In the genomic region with DNA sequence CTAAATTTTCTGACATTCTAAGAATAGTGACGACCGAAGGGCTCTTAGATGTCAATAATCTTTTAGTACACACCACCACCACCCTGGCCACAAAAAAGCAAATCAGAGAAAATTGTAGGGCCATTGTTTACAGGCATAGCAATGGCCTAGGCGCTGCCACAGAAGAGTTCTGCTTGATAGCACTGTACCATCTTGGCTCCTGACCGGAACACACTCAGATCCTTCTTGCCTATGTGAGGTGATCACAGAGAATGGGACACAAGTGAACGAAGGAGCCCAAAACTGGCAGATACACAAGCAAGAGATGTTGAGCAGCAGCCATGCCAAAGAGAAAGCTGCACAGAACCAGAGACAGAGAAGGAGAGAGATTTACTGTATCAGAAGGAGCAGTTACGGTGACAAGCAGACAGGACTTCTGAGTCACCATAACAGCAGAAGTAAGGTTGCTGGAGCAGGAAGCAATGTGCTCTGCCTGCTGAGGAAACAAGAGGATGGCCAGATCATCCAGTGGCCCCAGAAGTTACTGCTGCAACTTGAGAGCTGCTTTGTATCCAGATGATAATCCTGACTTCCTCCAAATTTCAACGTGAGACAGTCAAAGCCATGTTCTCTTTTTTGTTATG, we compare ENCODE assay signal across 1 cellular context.
TF ChIP-seq lines count a peak whose summit lies in the region.

No MANE protein-coding gene starts in this region.

TF ChIP-seq in HepG2, 621 proteins besides CTCF, POLR2A, EP300 and RAD21 (continued from another document):
- TF ChIP-seq, protein P1, sequence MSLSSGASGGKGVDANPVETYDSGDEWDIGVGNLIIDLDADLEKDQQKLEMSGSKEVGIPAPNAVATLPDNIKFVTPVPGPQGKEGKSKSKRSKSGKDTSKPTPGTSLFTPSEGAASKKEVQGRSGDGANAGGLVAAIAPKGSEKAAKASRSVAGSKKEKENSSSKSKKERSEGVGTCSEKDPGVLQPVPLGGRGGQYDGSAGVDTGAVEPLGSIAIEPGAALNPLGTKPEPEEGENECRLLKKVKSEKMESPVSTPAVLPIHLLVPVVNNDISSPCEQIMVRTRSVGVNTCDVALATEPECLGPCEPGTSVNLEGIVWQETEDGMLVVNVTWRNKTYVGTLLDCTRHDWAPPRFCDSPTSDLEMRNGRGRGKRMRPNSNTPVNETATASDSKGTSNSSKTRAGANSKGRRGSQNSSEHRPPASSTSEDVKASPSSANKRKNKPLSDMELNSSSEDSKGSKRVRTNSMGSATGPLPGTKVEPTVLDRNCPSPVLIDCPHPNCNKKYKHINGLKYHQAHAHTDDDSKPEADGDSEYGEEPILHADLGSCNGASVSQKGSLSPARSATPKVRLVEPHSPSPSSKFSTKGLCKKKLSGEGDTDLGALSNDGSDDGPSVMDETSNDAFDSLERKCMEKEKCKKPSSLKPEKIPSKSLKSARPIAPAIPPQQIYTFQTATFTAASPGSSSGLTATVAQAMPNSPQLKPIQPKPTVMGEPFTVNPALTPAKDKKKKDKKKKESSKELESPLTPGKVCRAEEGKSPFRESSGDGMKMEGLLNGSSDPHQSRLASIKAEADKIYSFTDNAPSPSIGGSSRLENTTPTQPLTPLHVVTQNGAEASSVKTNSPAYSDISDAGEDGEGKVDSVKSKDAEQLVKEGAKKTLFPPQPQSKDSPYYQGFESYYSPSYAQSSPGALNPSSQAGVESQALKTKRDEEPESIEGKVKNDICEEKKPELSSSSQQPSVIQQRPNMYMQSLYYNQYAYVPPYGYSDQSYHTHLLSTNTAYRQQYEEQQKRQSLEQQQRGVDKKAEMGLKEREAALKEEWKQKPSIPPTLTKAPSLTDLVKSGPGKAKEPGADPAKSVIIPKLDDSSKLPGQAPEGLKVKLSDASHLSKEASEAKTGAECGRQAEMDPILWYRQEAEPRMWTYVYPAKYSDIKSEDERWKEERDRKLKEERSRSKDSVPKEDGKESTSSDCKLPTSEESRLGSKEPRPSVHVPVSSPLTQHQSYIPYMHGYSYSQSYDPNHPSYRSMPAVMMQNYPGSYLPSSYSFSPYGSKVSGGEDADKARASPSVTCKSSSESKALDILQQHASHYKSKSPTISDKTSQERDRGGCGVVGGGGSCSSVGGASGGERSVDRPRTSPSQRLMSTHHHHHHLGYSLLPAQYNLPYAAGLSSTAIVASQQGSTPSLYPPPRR (CRISPR knock-in tag; IDR thresholded peaks at IDR 0.05; ENCODE audit: borderline replicate concordance), result no peak
- TF ChIP-seq, protein P2, sequence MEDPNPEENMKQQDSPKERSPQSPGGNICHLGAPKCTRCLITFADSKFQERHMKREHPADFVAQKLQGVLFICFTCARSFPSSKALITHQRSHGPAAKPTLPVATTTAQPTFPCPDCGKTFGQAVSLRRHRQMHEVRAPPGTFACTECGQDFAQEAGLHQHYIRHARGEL (CRISPR knock-in tag; IDR thresholded peaks at IDR 0.05), result no peak
- no peak for TF ChIP-seq NR2F2 (IDR thresholded peaks at IDR 0.05; ENCODE audit: borderline replicate concordance, low read depth)
- no peak for TF ChIP-seq ZNF335 (CRISPR knock-in tag; IDR thresholded peaks at IDR 0.05)
- TF ChIP-seq ZNF747 (CRISPR knock-in tag; IDR thresholded peaks at IDR 0.05; ENCODE audit: borderline replicate concordance), result no peak
